10 cellular contexts compared by ENCODE assay signal in genomic region chr14:55412686-55413085, GRCh38. TPM values are rescaled to one million over a fixed set of nuclear protein-coding genes. Genes with fewer than 3 reads are reported as not detected.
DNase-seq lines count a peak whose midpoint lies in the region; ATAC-seq and TF ChIP-seq lines count a peak whose summit lies in the region.
"Had no signal": no experiment of that assay in that cellular context is flagged by ENCODE, and none has a peak within 500 bp of the region (broad histone marks: within the 10 kb centered on the region; RNA-seq: fewer than 3 reads in every experiment).

No MANE protein-coding gene starts in this region.

- TF ChIP-seq CTCF in endothelial cell (IDR thresholded peaks at IDR 0.05; ENCODE audit: unreplicated experiment): no peak
- TF ChIP-seq CTCF in parathyroid adenoma (IDR thresholded peaks at IDR 0.05): no peak

- H3K4me3 Mint-ChIP-seq in endothelial cell (ENCODE audit: unreplicated experiment): peak overlapping the region; percentile 92

- H3K9ac ChIP-seq in parathyroid adenoma: no peak overlapping the region

- no peaks in the 10 kb centered on the region for H3K36me3 Mint-ChIP-seq in endothelial cell (ENCODE audit: low read depth, unreplicated experiment)

- no peak overlapping the region for H3K4me2 ChIP-seq in parathyroid adenoma (ENCODE audit: low read length)

- in situ Hi-C loops in G401 (cut with HindIII; ENCODE audit: low sequenced_read_pairs): no loop called here

- DNase-seq in G401 (ENCODE audit: low spot score): peak; percentile 15
- DNase-seq in NCI-H82 (lab: John Stamatoyannopoulos, UW): peak; percentile 74
- DNase-seq in endothelial cell (ENCODE audit: low spot score): no peak
- DNase-seq in activated CD4-positive, CD25-positive, alpha-beta regulatory T cell (lab: John Stamatoyannopoulos, UW): no peak
- DNase-seq in HuH-7.5 (ENCODE audit: low spot score): no peak
- DNase-seq: NCI-H1417 had no signal

- H3K9me3 ChIP-seq in parathyroid adenoma (ENCODE audit: control insufficient read depth, low read length): no peaks in the 10 kb centered on the region

- H3K4me1 ChIP-seq in parathyroid adenoma: peaks cover 10% of the 10 kb centered on the region

- H3K9me3 Mint-ChIP-seq in endothelial cell (ENCODE audit: unreplicated experiment): no peaks in the 10 kb centered on the region

- H3K4me1 Mint-ChIP-seq in endothelial cell (ENCODE audit: unreplicated experiment): peaks cover 4% of the 10 kb centered on the region

- no peak for ATAC-seq in HG03378 (IDR thresholded peaks at IDR 0.05; ENCODE audit: unreplicated experiment)

- peak overlapping the region; percentile 99 for H2AFZ ChIP-seq in parathyroid adenoma

- H3K27ac Mint-ChIP-seq in endothelial cell (ENCODE audit: unreplicated experiment): peak overlapping the region; percentile 39

- H3K36me3 ChIP-seq in parathyroid adenoma (ENCODE audit: control insufficient read depth, insufficient read depth, low read length): no peaks in the 10 kb centered on the region

- no peaks in the 10 kb centered on the region for H3K27me3 Mint-ChIP-seq in endothelial cell (ENCODE audit: unreplicated experiment)

- no peak overlapping the region for H3K27ac ChIP-seq in parathyroid adenoma

- peak overlapping the region; percentile 95 for H3K4me3 ChIP-seq in parathyroid adenoma (ENCODE audit: low read depth, low read length)

- peaks cover 22% of the 10 kb centered on the region for H3K79me2 ChIP-seq in parathyroid adenoma

- no peaks in the 10 kb centered on the region for H3K27me3 ChIP-seq in parathyroid adenoma (ENCODE audit: control insufficient read depth, insufficient read depth, low read length)

RNA-seq across cellular contexts. Expression of gene ATG14, which starts 1.1 kb away (rescaled TPM):
- 8.7 and 9.1 TPM in 2 replicates for total RNA-seq in G401 (2014; rRNA removed; shearing (Covaris generic))
- 14.0 TPM for total RNA-seq in endothelial cell (ENCODE audit: unreplicated experiment)

RNA-seq across cellular contexts. Expression of gene TBPL2, which starts 27.7 kb away (rescaled TPM):
- total RNA-seq in G401 (2014; rRNA removed; shearing (Covaris generic)): not detected in 2 replicates
- total RNA-seq in endothelial cell (ENCODE audit: unreplicated experiment): not detected
- total RNA-seq: mononuclear cell, Right ventricle myocardium inferior had no signal

Comparison
In these comparisons a context has a peak if more than half of its experiments do, and no peak if none do; other contexts are left out.
1. DNase-seq: peak in G401 (single experiment) and NCI-H82 (single experiment); none in endothelial cell (single experiment), activated CD4-positive, CD25-positive, alpha-beta regulatory T cell (0 of 4) and HuH-7.5 (single experiment).